Comparison of ENCODE assay signal across 8 cellular contexts in the genomic region with DNA sequence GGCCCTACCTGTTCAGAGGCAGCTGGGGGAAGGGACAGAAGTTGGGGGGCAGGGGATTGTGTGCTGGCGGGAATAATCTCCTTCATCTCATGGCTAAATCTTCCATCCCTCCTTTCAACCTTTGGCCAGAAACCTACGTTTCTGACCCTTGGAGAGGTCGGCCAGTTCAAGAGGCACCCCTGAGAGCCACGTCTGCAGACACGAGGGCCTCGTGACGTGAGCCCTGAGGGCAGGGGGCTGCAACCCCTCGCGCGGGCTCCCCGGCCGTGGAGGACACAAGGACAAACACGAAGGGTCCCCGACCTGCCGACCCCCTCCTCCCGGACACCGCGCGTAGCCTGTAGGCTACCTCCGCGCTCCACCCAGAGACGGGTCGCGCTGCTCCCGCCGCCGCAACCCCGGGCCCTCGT. TPM values are rescaled to one million over a fixed set of nuclear protein-coding genes. Genes with fewer than 3 reads are reported as not detected.
DNase-seq lines count a peak whose midpoint lies in the region; ATAC-seq lines count a peak whose summit lies in the region.

No MANE protein-coding gene starts in this region.

- peak overlapping the region; percentile 97 for H3K4me3 Mint-ChIP-seq in activated T-cell treated with anti-CD3 and anti-CD28 coated beads, Interleukin-2, amount 50 U/mL, for 24 hours
- H3K4me3 Mint-ChIP-seq in central memory CD8-positive, alpha-beta T cell, result peak overlapping the region; percentile 89

- peak overlapping the region; percentile 99 for H3K27ac Mint-ChIP-seq in activated T-cell treated with anti-CD3 and anti-CD28 coated beads, Interleukin-2, amount 50 U/mL, for 24 hours
- peak overlapping the region; percentile 98 for H3K27ac Mint-ChIP-seq in central memory CD8-positive, alpha-beta T cell (ENCODE audit: low read depth)

- H3K4me1 Mint-ChIP-seq in activated T-cell treated with anti-CD3 and anti-CD28 coated beads, Interleukin-2, amount 50 U/mL, for 24 hours (ENCODE audit: low read depth), result peaks cover 48% of the 10 kb centered on the region
- peaks cover 31% of the 10 kb centered on the region for H3K4me1 Mint-ChIP-seq in central memory CD8-positive, alpha-beta T cell

- H3K27me3 ChIP-seq in mononuclear cell (ENCODE audit: insufficient read depth, low read length), result no peaks in the 10 kb centered on the region

- peaks cover 31% of the 10 kb centered on the region for H3K36me3 ChIP-seq in KOPT-K1 (ENCODE audit: insufficient read depth, low read length)

- no peak for DNase-seq in activated T-cell treated with anti-CD3 and anti-CD28 coated beads, Interleukin-2, amount 50 U/mL, for 24 hours
- DNase-seq in activated T-cell treated with anti-CD3 and anti-CD28 coated beads for 4 hours, result no peak
- DNase-seq in central memory CD8-positive, alpha-beta T cell (ENCODE audit: low spot score in 2 of 2), result no peak
- no peak for DNase-seq in foreskin melanocyte
- DNase-seq in NCI-H2107 treated with DMSO at 0.1 percent for 48 hours (lab: John Stamatoyannopoulos, UW; ENCODE audit: unreplicated experiment), result no peak

- peak overlapping the region; percentile 94 for H3K27ac ChIP-seq in KOPT-K1 (ENCODE audit: low read depth, low read length, poor library complexity, severe bottlenecking)

- peaks cover 52% of the 10 kb centered on the region for H3K36me3 Mint-ChIP-seq in activated T-cell treated with anti-CD3 and anti-CD28 coated beads, Interleukin-2, amount 50 U/mL, for 24 hours (ENCODE audit: low read depth)
- H3K36me3 Mint-ChIP-seq in central memory CD8-positive, alpha-beta T cell (ENCODE audit: insufficient read depth), result peaks cover 58% of the 10 kb centered on the region

- no peaks in the 10 kb centered on the region for H3K27me3 Mint-ChIP-seq in activated T-cell treated with anti-CD3 and anti-CD28 coated beads, Interleukin-2, amount 50 U/mL, for 24 hours
- H3K27me3 Mint-ChIP-seq in central memory CD8-positive, alpha-beta T cell, result no peaks in the 10 kb centered on the region

- H3K9me3 Mint-ChIP-seq in activated T-cell treated with anti-CD3 and anti-CD28 coated beads, Interleukin-2, amount 50 U/mL, for 24 hours, result no peaks in the 10 kb centered on the region
- H3K9me3 Mint-ChIP-seq in central memory CD8-positive, alpha-beta T cell, result no peaks in the 10 kb centered on the region

- ATAC-seq in central memory CD8-positive, alpha-beta T cell (replicated peaks; ENCODE audit: extremely low read depth, poor library complexity, severe bottlenecking), result no peak
- ATAC-seq in GM21717 (IDR thresholded peaks at IDR 0.05; ENCODE audit: unreplicated experiment), result no peak

- peaks cover 40% of the 10 kb centered on the region for H3K4me1 ChIP-seq in mononuclear cell (ENCODE audit: insufficient read depth, low read length)

- H3K4me3 ChIP-seq in mononuclear cell (ENCODE audit: low read length), result peak overlapping the region; percentile 82

- H3K9me3 ChIP-seq in KOPT-K1 (ENCODE audit: insufficient read depth, low read length, poor library complexity, severe bottlenecking), result no peaks in the 10 kb centered on the region
- H3K9me3 ChIP-seq in mononuclear cell (ENCODE audit: low read depth, low read length), result no peaks in the 10 kb centered on the region

RNA-seq across cellular contexts. Expression of a gene that starts 0.9 kb away (rescaled TPM):
- 1,513 TPM for total RNA-seq in mononuclear cell

RNA-seq across cellular contexts. Expression of a gene that starts 5.3 kb away (rescaled TPM):
- 0.84 TPM for total RNA-seq in mononuclear cell

RNA-seq across cellular contexts. Expression of a gene that starts 9.3 kb away (rescaled TPM):
- total RNA-seq in mononuclear cell, result 0.42 TPM

RNA-seq across cellular contexts. Expression of a gene that starts 22.3 kb away (rescaled TPM):
- total RNA-seq in mononuclear cell, result 1.3 TPM

RNA-seq across cellular contexts. Expression of a gene that starts 23.6 kb away (rescaled TPM):
- 0.31 TPM for total RNA-seq in mononuclear cell
